Comparison of ENCODE assay signal across 1 cellular context in genomic region chr19:19098703-19099632, GRCh38.
TF ChIP-seq lines count a peak whose summit lies in the region.

No MANE protein-coding gene starts in this region.

TF ChIP-seq in HepG2, 621 proteins besides CTCF, POLR2A, EP300 and RAD21 (continued from another document and continues in another):
- no peak for TF ChIP-seq CSRNP1 (CRISPR knock-in tag; IDR thresholded peaks at IDR 0.05)
- no peak for TF ChIP-seq ZBTB4 (CRISPR knock-in tag; IDR thresholded peaks at IDR 0.05; ENCODE audit: borderline replicate concordance)
- TF ChIP-seq TFDP2 (CRISPR knock-in tag; IDR thresholded peaks at IDR 0.05): no peak
- no peak for TF ChIP-seq ZNF75D (CRISPR knock-in tag; IDR thresholded peaks at IDR 0.05; ENCODE audit: borderline replicate concordance)
- peak; percentile 75; the same call in 1 of the 2 replicates for TF ChIP-seq ZNF691 (CRISPR knock-in tag; IDR thresholded peaks at IDR 0.05; ENCODE audit: borderline replicate concordance, low read depth)
- no peak for TF ChIP-seq ZNF780A (CRISPR knock-in tag; IDR thresholded peaks at IDR 0.05)
- TF ChIP-seq TBP (CRISPR knock-in tag; IDR thresholded peaks at IDR 0.05): no peak
- TF ChIP-seq U2AF2 (IDR thresholded peaks at IDR 0.05; ENCODE audit: low read depth, low read length): peak; percentile 59; the same call in 1 of the 2 replicates
- no peak for TF ChIP-seq ZNF124 (CRISPR knock-in tag; IDR thresholded peaks at IDR 0.05)
- peak; percentile 82; the same call in 1 of the 2 replicates for TF ChIP-seq GTF3A (CRISPR knock-in tag; conservative IDR thresholded peaks at IDR 0.05)
- TF ChIP-seq, protein P1, sequence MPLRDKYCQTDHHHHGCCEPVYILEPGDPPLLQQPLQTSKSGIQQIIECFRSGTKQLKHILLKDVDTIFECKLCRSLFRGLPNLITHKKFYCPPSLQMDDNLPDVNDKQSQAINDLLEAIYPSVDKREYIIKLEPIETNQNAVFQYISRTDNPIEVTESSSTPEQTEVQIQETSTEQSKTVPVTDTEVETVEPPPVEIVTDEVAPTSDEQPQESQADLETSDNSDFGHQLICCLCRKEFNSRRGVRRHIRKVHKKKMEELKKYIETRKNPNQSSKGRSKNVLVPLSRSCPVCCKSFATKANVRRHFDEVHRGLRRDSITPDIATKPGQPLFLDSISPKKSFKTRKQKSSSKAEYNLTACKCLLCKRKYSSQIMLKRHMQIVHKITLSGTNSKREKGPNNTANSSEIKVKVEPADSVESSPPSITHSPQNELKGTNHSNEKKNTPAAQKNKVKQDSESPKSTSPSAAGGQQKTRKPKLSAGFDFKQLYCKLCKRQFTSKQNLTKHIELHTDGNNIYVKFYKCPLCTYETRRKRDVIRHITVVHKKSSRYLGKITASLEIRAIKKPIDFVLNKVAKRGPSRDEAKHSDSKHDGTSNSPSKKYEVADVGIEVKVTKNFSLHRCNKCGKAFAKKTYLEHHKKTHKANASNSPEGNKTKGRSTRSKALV (CRISPR knock-in tag; IDR thresholded peaks at IDR 0.05): no peak; the same call in 1 of the 2 replicates
- TF ChIP-seq MLXIP (CRISPR knock-in tag; IDR thresholded peaks at IDR 0.05; ENCODE audit: borderline replicate concordance): 0 out of 2 replicates have a peak, but pooled peaks have one; percentile 13
- no peak for TF ChIP-seq ZNF720 (CRISPR knock-in tag; IDR thresholded peaks at IDR 0.05)
- no peak for TF ChIP-seq PRDM4 (CRISPR knock-in tag; IDR thresholded peaks at IDR 0.05; ENCODE audit: borderline replicate concordance)
- peak; percentile 81 for TF ChIP-seq ZNF460 (CRISPR knock-in tag; IDR thresholded peaks at IDR 0.05; ENCODE audit: borderline replicate concordance)
- no peak for TF ChIP-seq SIN3A (IDR thresholded peaks at IDR 0.05; ENCODE audit: borderline replicate concordance, low read depth, low read length)
- TF ChIP-seq FOXO1 (CRISPR knock-in tag; IDR thresholded peaks at IDR 0.05): peak; percentile 21; the same call in 1 of the 2 replicates
- TF ChIP-seq SIX4 (CRISPR knock-in tag; IDR thresholded peaks at IDR 0.05): peak; percentile 21; the same call in 1 of the 2 replicates
- TF ChIP-seq ZNF530 (CRISPR knock-in tag; IDR thresholded peaks at IDR 0.05; ENCODE audit: low read depth): no peak
- TF ChIP-seq MAFG (CRISPR knock-in tag; IDR thresholded peaks at IDR 0.05): no peak
- TF ChIP-seq ZNF569 (CRISPR knock-in tag; IDR thresholded peaks at IDR 0.05; ENCODE audit: borderline replicate concordance): no peak
- no peak for TF ChIP-seq ZNF414 (CRISPR knock-in tag; IDR thresholded peaks at IDR 0.05)
- TF ChIP-seq KLF13 (CRISPR knock-in tag; IDR thresholded peaks at IDR 0.05): no peak
- TF ChIP-seq ZNF839 (CRISPR knock-in tag; IDR thresholded peaks at IDR 0.05; ENCODE audit: borderline replicate concordance): no peak; the same call in 1 of the 2 replicates
- no peak for TF ChIP-seq TMF1 (CRISPR knock-in tag; IDR thresholded peaks at IDR 0.05; ENCODE audit: low read depth)
- TF ChIP-seq, protein P2, sequence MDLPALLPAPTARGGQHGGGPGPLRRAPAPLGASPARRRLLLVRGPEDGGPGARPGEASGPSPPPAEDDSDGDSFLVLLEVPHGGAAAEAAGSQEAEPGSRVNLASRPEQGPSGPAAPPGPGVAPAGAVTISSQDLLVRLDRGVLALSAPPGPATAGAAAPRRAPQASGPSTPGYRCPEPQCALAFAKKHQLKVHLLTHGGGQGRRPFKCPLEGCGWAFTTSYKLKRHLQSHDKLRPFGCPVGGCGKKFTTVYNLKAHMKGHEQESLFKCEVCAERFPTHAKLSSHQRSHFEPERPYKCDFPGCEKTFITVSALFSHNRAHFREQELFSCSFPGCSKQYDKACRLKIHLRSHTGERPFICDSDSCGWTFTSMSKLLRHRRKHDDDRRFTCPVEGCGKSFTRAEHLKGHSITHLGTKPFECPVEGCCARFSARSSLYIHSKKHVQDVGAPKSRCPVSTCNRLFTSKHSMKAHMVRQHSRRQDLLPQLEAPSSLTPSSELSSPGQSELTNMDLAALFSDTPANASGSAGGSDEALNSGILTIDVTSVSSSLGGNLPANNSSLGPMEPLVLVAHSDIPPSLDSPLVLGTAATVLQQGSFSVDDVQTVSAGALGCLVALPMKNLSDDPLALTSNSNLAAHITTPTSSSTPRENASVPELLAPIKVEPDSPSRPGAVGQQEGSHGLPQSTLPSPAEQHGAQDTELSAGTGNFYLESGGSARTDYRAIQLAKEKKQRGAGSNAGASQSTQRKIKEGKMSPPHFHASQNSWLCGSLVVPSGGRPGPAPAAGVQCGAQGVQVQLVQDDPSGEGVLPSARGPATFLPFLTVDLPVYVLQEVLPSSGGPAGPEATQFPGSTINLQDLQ (CRISPR knock-in tag; IDR thresholded peaks at IDR 0.05): no peak; the same call in 1 of the 2 replicates
- TF ChIP-seq ZNF205 (CRISPR knock-in tag; IDR thresholded peaks at IDR 0.05): peak; percentile 75; the same call in 1 of the 2 replicates
- no peak; the same call in 1 of the 2 replicates for TF ChIP-seq THAP9 (CRISPR knock-in tag; IDR thresholded peaks at IDR 0.05; ENCODE audit: borderline replicate concordance)
- TF ChIP-seq ZNF605 (CRISPR knock-in tag; IDR thresholded peaks at IDR 0.05): peak; percentile 68; the same call in 1 of the 2 replicates
- TF ChIP-seq TERF1 (CRISPR knock-in tag; IDR thresholded peaks at IDR 0.05): no peak
- no peak for TF ChIP-seq FOXK2 (IDR thresholded peaks at IDR 0.05)
